Comparison of ENCODE assay signal across 25 cellular contexts in genomic region chr22:37764622-37765021, GRCh38. TPM values are rescaled to one million over a fixed set of nuclear protein-coding genes. Genes with fewer than 3 reads are reported as not detected.
DNase-seq lines count a peak whose midpoint lies in the region; ATAC-seq and TF ChIP-seq lines count a peak whose summit lies in the region.
"Had no signal": no experiment of that assay in that cellular context is flagged by ENCODE, and none has a peak within 500 bp of the region (broad histone marks: within the 10 kb centered on the region; RNA-seq: fewer than 3 reads in every experiment).

No MANE protein-coding gene starts in this region.

- H3K36me3 Mint-ChIP-seq in endothelial cell (ENCODE audit: low read depth, unreplicated experiment): peaks cover 38% of the 10 kb centered on the region
- peaks cover 51% of the 10 kb centered on the region for H3K36me3 Mint-ChIP-seq in nephron (ENCODE audit: low read depth)

- H3K27ac Mint-ChIP-seq in endothelial cell (ENCODE audit: unreplicated experiment) (peak overlapping the region; percentile 57), nephron (peak overlapping the region in 2 of 3 experiments; percentile 11 to 76)
- H3K27ac Mint-ChIP-seq: activated B cell treated with CpG ODN at 0.5 μM for 24 hours; activated CD8-positive, alpha-beta T cell treated with anti-CD3 and anti-CD28 coated beads for 36 hours; activated naive CD4-positive, alpha-beta T cell treated with anti-CD3 and anti-CD28 coated beads, Interleukin-2, amount 10 ng/mL, durations not matched to agents 7 days and 5 days had no signal

- peaks cover 17 to 67% of the 10 kb centered on the region in 2 experiments for H3K36me3 ChIP-seq in HEK293 (ENCODE audit: control insufficient read depth in 2 of 2, insufficient read depth in 1 of 2, low read length in 2 of 2)

- no peak for TF ChIP-seq CTCF in HEK293 (tag by site-specific recombination; IDR thresholded peaks at IDR 0.05)
- no peak for TF ChIP-seq CTCF in endothelial cell (IDR thresholded peaks at IDR 0.05; ENCODE audit: unreplicated experiment)
- no peak for TF ChIP-seq CTCF in nephron (IDR thresholded peaks at IDR 0.05; ENCODE audit: unreplicated experiment in 3 of 3)

- no peak for ATAC-seq in HG03354 (IDR thresholded peaks at IDR 0.05; ENCODE audit: poor library complexity, severe bottlenecking, unreplicated experiment)
- ATAC-seq: activated CD8-positive, alpha-beta T cell treated with anti-CD3 and anti-CD28 coated beads for 36 hours; naive thymus-derived CD4-positive, alpha-beta T cell had no signal

- POLR2A ChIA-PET in HEK293 (lab: Yijun Ruan, JAX): interaction anchor here (1.7 kb wide), 1 partner anchor 13 kb away, joined by 5 read pairs; no protein-coding TSS in a partner anchor
- POLR2A ChIA-PET in HEK293T (lab: Yijun Ruan, JAX): interaction anchor here (1.2 kb wide), 1 partner anchor 156 kb away, joined by 3 read pairs; the partner anchor contains the start of gene GGA1

- DNase-seq in NCI-H1436 treated with DMSO at 0.1 percent for 48 hours (lab: John Stamatoyannopoulos, UW) (peak; percentile 29), endothelial cell (ENCODE audit: low spot score) (no peak), HEK293T (ENCODE audit: extremely low spot score) (no peak)
- DNase-seq in activated CD4-positive, alpha-beta T cell treated with anti-CD3 and anti-CD28 coated beads for 48 hours: no peak
- DNase-seq: activated B cell treated with CpG ODN at 0.5 μM for 24 hours; activated CD8-positive, alpha-beta T cell treated with anti-CD3 and anti-CD28 coated beads for 36 hours; activated naive CD4-positive, alpha-beta T cell treated with anti-CD3 and anti-CD28 coated beads, Interleukin-2, amount 10 ng/mL, durations not matched to agents 7 days and 5 days; activated T-cell treated with anti-CD3 and anti-CD28 coated beads, Interleukin-2, amount 50 U/mL, for 1 hour; EL; hypothalamus; KG1; naive thymus-derived CD4-positive, alpha-beta T cell; NCI-H1092 treated with DMSO at 0.1 percent for 48 hours; SK-N-SH; stimulated activated CD4-positive, alpha-beta T cell treated with anti-CD3 and anti-CD28 coated beads, Interleukin-4, amount 100 ng/mL, for 24 hours; substantia nigra; T-helper 9 cell had no signal

- no peaks in the 10 kb centered on the region for H3K9me3 ChIP-seq in HEK293 (ENCODE audit: control insufficient read depth, insufficient read depth, low read depth, low read length)
- H3K9me3 ChIP-seq: ascending aorta, SK-N-SH had no signal

- H3K4me3 Mint-ChIP-seq in endothelial cell (ENCODE audit: unreplicated experiment) (no peak overlapping the region), nephron (no peak overlapping the region)
- H3K4me3 Mint-ChIP-seq: activated B cell treated with CpG ODN at 0.5 μM for 24 hours; activated CD8-positive, alpha-beta T cell treated with anti-CD3 and anti-CD28 coated beads for 36 hours; activated naive CD4-positive, alpha-beta T cell treated with anti-CD3 and anti-CD28 coated beads, Interleukin-2, amount 10 ng/mL, durations not matched to agents 7 days and 5 days; naive thymus-derived CD4-positive, alpha-beta T cell had no signal

- CTCF ChIA-PET in HEK293 (lab: Yijun Ruan, JAX): interaction anchor here (0.7 to 0.8 kb wide), 2 partner anchors 99 to 104 kb away, joined by 3 read pairs; no protein-coding TSS in a partner anchor
- CTCF ChIA-PET in HEK293T (lab: Yijun Ruan, JAX): no interaction called here

- no peaks in the 10 kb centered on the region for H3K9me3 Mint-ChIP-seq in endothelial cell (ENCODE audit: unreplicated experiment)
- H3K9me3 Mint-ChIP-seq in nephron: no peaks in the 10 kb centered on the region
- H3K9me3 Mint-ChIP-seq: activated B cell treated with CpG ODN at 0.5 μM for 24 hours; activated CD8-positive, alpha-beta T cell treated with anti-CD3 and anti-CD28 coated beads for 36 hours; activated naive CD4-positive, alpha-beta T cell treated with anti-CD3 and anti-CD28 coated beads, Interleukin-2, amount 10 ng/mL, durations not matched to agents 7 days and 5 days had no signal

- peaks cover 6% of the 10 kb centered on the region; the same call in 1 of the 2 replicates for H3K4me1 ChIP-seq in HEK293 (ENCODE audit: control insufficient read depth, insufficient read depth, low read length)
- H3K4me1 ChIP-seq: parathyroid adenoma had no signal

- H3K27ac ChIP-seq in HEK293 (ENCODE audit: extremely low read depth, low read depth, low read length): no peak overlapping the region
- H3K27ac ChIP-seq: ascending aorta, parathyroid adenoma, PC-9 had no signal

- H3K27me3 Mint-ChIP-seq in endothelial cell (ENCODE audit: unreplicated experiment): peaks cover 7% of the 10 kb centered on the region
- no peaks in the 10 kb centered on the region for H3K27me3 Mint-ChIP-seq in nephron (ENCODE audit: low read depth)
- H3K27me3 Mint-ChIP-seq: activated B cell treated with CpG ODN at 0.5 μM for 24 hours; activated CD8-positive, alpha-beta T cell treated with anti-CD3 and anti-CD28 coated beads for 36 hours; activated naive CD4-positive, alpha-beta T cell treated with anti-CD3 and anti-CD28 coated beads, Interleukin-2, amount 10 ng/mL, durations not matched to agents 7 days and 5 days; naive thymus-derived CD4-positive, alpha-beta T cell had no signal

- H3K4me1 Mint-ChIP-seq in endothelial cell (ENCODE audit: unreplicated experiment): peaks cover 6% of the 10 kb centered on the region
- peaks cover 4% of the 10 kb centered on the region for H3K4me1 Mint-ChIP-seq in nephron
- H3K4me1 Mint-ChIP-seq: activated B cell treated with CpG ODN at 0.5 μM for 24 hours; activated naive CD4-positive, alpha-beta T cell treated with anti-CD3 and anti-CD28 coated beads, Interleukin-2, amount 10 ng/mL, durations not matched to agents 7 days and 5 days had no signal

- no peak overlapping the region for H3K4me3 ChIP-seq in HEK293 (ENCODE audit: low read depth, low read length)
- H3K4me3 ChIP-seq: ascending aorta, PC-9, smooth muscle cell had no signal

TF ChIP-seq in HEK293, 187 proteins besides CTCF, POLR2A, EP300 and RAD21:
- TF ChIP-seq ATF2 (tag by site-specific recombination; IDR thresholded peaks at IDR 0.05; ENCODE audit: low read depth) (peak; percentile 66), ZNF629 (tag by site-specific recombination; IDR thresholded peaks at IDR 0.05) (0 out of 2 replicates have a peak, but pooled peaks have one; percentile 29), ZNF747 (tag by site-specific recombination; IDR thresholded peaks at IDR 0.05) (no peak), OSR2 (tag by site-specific recombination; IDR thresholded peaks at IDR 0.05) (no peak), ZNF274 (IDR thresholded peaks at IDR 0.05; ENCODE audit: low read length) (no peak), ZNF274 (tag by site-specific recombination; IDR thresholded peaks at IDR 0.05; ENCODE audit: borderline replicate concordance) (no peak)

TF ChIP-seq in HEK293T, 16 proteins besides CTCF, POLR2A, EP300 and RAD21:
- TF ChIP-seq ELF4 (IDR thresholded peaks at IDR 0.05) (no peak), CTBP1 (IDR thresholded peaks at IDR 0.05; ENCODE audit: borderline replicate concordance) (no peak), NFRKB (IDR thresholded peaks at IDR 0.05) (no peak), PKNOX1 (IDR thresholded peaks at IDR 0.05) (no peak), FOXM1 (IDR thresholded peaks at IDR 0.05; ENCODE audit: borderline replicate concordance) (no peak), HDGF (IDR thresholded peaks at IDR 0.05; ENCODE audit: borderline replicate concordance) (no peak), L3MBTL2 (conservative IDR thresholded peaks at IDR 0.05) (no peak), LEF1 (IDR thresholded peaks at IDR 0.05; ENCODE audit: borderline replicate concordance) (no peak), TARDBP (IDR thresholded peaks at IDR 0.05) (no peak), SP1 (IDR thresholded peaks at IDR 0.05) (no peak), SUZ12 (IDR thresholded peaks at IDR 0.05) (no peak), FOXK2 (IDR thresholded peaks at IDR 0.05) (no peak), FOXA1 (IDR thresholded peaks at IDR 0.05) (no peak), BHLHE40 (IDR thresholded peaks at IDR 0.05; ENCODE audit: borderline replicate concordance) (no peak), ZNF384 (IDR thresholded peaks at IDR 0.05) (no peak), ARNT (IDR thresholded peaks at IDR 0.05) (no peak)

RNA-seq across cellular contexts. Expression of gene GCAT, which starts 43.1 kb away (rescaled TPM):
- 4.1 TPM for total RNA-seq in endothelial cell (ENCODE audit: unreplicated experiment)

RNA-seq across cellular contexts. Expression of gene GALR3, which starts 58.6 kb away (rescaled TPM):
- total RNA-seq in endothelial cell (ENCODE audit: unreplicated experiment): not detected
- total RNA-seq: activated B cell treated with CpG ODN at 0.5 μM for 24 hours; activated CD8-positive, alpha-beta T cell treated with anti-CD3 and anti-CD28 coated beads for 36 hours; ascending aorta; lung microvascular endothelial cell; naive thymus-derived CD4-positive, alpha-beta T cell; smooth muscle cell had no signal
